Comparison of ENCODE assay signal across 7 cellular contexts in genomic region chr3:120093923-120094775, GRCh38.
A peak's percentile ranks its signal among the peaks of the same experiment; 100 is the strongest.
DNase-seq lines count a peak whose midpoint lies in the region; ATAC-seq and TF ChIP-seq lines count a peak whose summit lies in the region.

GSK3B (minus strand) TSS chr3:120094447; CDS start chr3:120093434, 1,013 bp downstream.

- peak; percentile 79 for DNase-seq in NCI-H2029 (lab: John Stamatoyannopoulos, UW)
- peak; percentile 99 for DNase-seq in activated CD4-positive, CD25-positive, alpha-beta regulatory T cell treated with anti-CD3 and anti-CD28 coated beads, Interleukin-2, amount 50 U/mL, for 72 hours
- DNase-seq in choroid plexus epithelial cell (ENCODE audit: low read depth), result no peak
- DNase-seq in stimulated activated CD4-positive, alpha-beta T cell treated with anti-CD3 and anti-CD28 coated beads, Interleukin-2, amount 100 ng/mL, for 48 hours, result peak; percentile 96 to 98

- ATAC-seq in GM18511 (IDR thresholded peaks at IDR 0.05; ENCODE audit: unreplicated experiment), result peak; percentile 32
- peak; percentile 2 for ATAC-seq in HG02840 (IDR thresholded peaks at IDR 0.05; ENCODE audit: low FRiP score, unreplicated experiment)

- H3K27me3 ChIP-seq in layer of hippocampus (ENCODE audit: control insufficient read depth, insufficient read depth, low read length), result no peaks in the 10 kb centered on the region

- peak within 1 kb of the TSS; percentile 88 for H3K4me3 ChIP-seq in choroid plexus epithelial cell (ENCODE audit: low read depth, low read length)

- TF ChIP-seq CTCF in choroid plexus epithelial cell (conservative IDR thresholded peaks at IDR 0.05; ENCODE audit: low read depth, low read length), result no peak

- peak within 1 kb of the TSS; percentile 97 for H3K27ac ChIP-seq in layer of hippocampus (ENCODE audit: low read depth, low read length)
